Comparison of ENCODE assay signal across 24 cellular contexts in the genomic region with DNA sequence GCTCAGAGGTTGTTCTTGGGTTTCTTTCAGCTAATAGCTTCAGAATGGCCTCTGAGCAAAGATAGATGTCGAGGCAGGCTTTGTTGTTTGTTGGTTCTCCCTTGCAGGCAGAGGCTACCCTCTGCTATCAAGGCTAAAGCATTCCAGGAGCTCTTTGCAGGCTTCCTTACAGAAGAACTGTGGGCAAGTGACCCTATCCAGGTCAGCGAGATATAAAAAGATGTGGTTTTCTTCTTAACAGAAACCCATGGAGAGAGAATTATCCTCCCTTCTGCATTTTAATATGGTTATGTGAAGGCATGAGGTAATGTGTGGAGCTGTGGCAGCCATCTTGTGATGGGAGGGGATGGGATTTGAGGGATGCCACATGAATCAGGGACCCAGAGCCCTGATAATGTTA.
"Had no signal": no experiment of that assay in that cellular context is flagged by ENCODE, and none has a peak within 500 bp of the region (broad histone marks: within the 10 kb centered on the region; RNA-seq: fewer than 3 reads in every experiment).

No MANE protein-coding gene starts in this region.

- H3K4me3 Mint-ChIP-seq: endodermal cell, naive B cell, nephron progenitor cell had no signal

- H3K27ac Mint-ChIP-seq: endodermal cell, nephron progenitor cell had no signal

- H3K9me3 ChIP-seq: colonic mucosa, stomach had no signal

- H3K27ac ChIP-seq: colonic mucosa, hepatocyte, left ventricle myocardium inferior, skin epidermis, stomach had no signal

- H3K36me3 ChIP-seq: colonic mucosa, stomach had no signal

- DNase-seq: colonic mucosa; dermis blood vessel endothelial cell; endodermal cell; erythroblast; foreskin melanocyte; head of caudate nucleus; kidney; left cardiac atrium; left ventricle myocardium inferior; mesenchymal stem cell; midbrain; naive B cell; nephron progenitor cell; posterior cingulate gyrus; stimulated activated CD4-positive, alpha-beta T cell treated with anti-CD3 and anti-CD28 coated beads, Interleukin-2, amount 100 ng/mL, for 24 hours; stimulated activated CD4-positive, alpha-beta T cell treated with anti-CD3 and anti-CD28 coated beads, Interleukin-4, amount 100 ng/mL, for 4 hours; stimulated activated naive CD4-positive, alpha-beta T cell; stomach; substantia nigra; trophoblast cell had no signal

- H3K4me3 ChIP-seq: colonic mucosa, hepatocyte, left ventricle myocardium inferior, lung, skin epidermis, stomach had no signal

- H3K27me3 Mint-ChIP-seq: naive B cell had no signal

- H3K4me1 ChIP-seq: colonic mucosa, left ventricle myocardium inferior had no signal

- ATAC-seq: left cardiac atrium, sciatic nerve had no signal

- H3K9me3 Mint-ChIP-seq: endodermal cell had no signal
